17 cellular contexts compared by ENCODE assay signal in genomic region chr9:89771205-89771604, GRCh38.
DNase-seq lines count a peak whose midpoint lies in the region; ATAC-seq, FAIRE-seq and TF ChIP-seq lines count a peak whose summit lies in the region.
"Had no signal": no experiment of that assay in that cellular context is flagged by ENCODE, and none has a peak within 500 bp of the region (broad histone marks: within the 10 kb centered on the region; RNA-seq: fewer than 3 reads in every experiment).

No MANE protein-coding gene starts in this region.

- no peak overlapping the region for H2BK12ac ChIP-seq in neuronal stem cell (ENCODE audit: low read length)

- FAIRE-seq in GM19239 (lab: Jason Lieb, UNC): peak; percentile 4
- FAIRE-seq: A204.1, D721Med, H54 had no signal

- H3K18ac ChIP-seq in neuronal stem cell (ENCODE audit: low read length): no peak overlapping the region

- POLR2A ChIA-PET in activated naive CD8-positive, alpha-beta T cell treated with anti-CD3 and anti-CD28 coated beads, Interleukin-2, amount 10 ng/mL, durations not matched to agents 7 days and 5 days (lab: Charles Lee): no interaction called here

- DNase-seq in activated naive CD8-positive, alpha-beta T cell treated with anti-CD3 and anti-CD28 coated beads, Interleukin-2, amount 10 ng/mL, durations not matched to agents 7 days and 5 days: no peak
- DNase-seq in activated naive CD8-positive, alpha-beta T cell treated with anti-CD3 and anti-CD28 coated beads for 36 hours: no peak
- DNase-seq in GM19239 (ENCODE audit: insufficient read length, low spot score) (no peak), neuronal stem cell (ENCODE audit: low spot score) (no peak), upper lobe of left lung (no peak), GM13977 (ENCODE audit: low spot score) (no peak)
- DNase-seq: CD8-positive, alpha-beta T cell; DMS53; GF-D8 had no signal

- H3K27me3 Mint-ChIP-seq in activated naive CD8-positive, alpha-beta T cell treated with anti-CD3 and anti-CD28 coated beads, Interleukin-2, amount 10 ng/mL, durations not matched to agents 7 days and 5 days: peaks cover 6% of the 10 kb centered on the region
- peaks cover 4% of the 10 kb centered on the region for H3K27me3 Mint-ChIP-seq in activated naive CD8-positive, alpha-beta T cell treated with anti-CD3 and anti-CD28 coated beads for 36 hours
- H3K27me3 Mint-ChIP-seq: B cell had no signal

- in situ Hi-C loops in GM13977 (cut with MboI; ENCODE audit: low pct_unique_long_range_greater_than_20kb, low sequenced_read_pairs, unreplicated experiment): no loop called here

- H4K20me1 ChIP-seq in BLaER1: no peaks in the 10 kb centered on the region

- no peak for ATAC-seq in activated naive CD8-positive, alpha-beta T cell treated with anti-CD3 and anti-CD28 coated beads, Interleukin-2, amount 10 ng/mL, durations not matched to agents 7 days and 5 days (ENCODE audit: low read depth)
- no peak for ATAC-seq in upper lobe of left lung (ENCODE audit: low FRiP score in 2 of 2)
- ATAC-seq in HG02970 (IDR thresholded peaks at IDR 0.05; ENCODE audit: low FRiP score, unreplicated experiment): no peak
- ATAC-seq: CD8-positive, alpha-beta T cell had no signal

- no peak overlapping the region for H2AFZ ChIP-seq in neuronal stem cell (ENCODE audit: low read length)

- no peak overlapping the region for H3K27ac ChIP-seq in BLaER1
- no peak overlapping the region for H3K27ac ChIP-seq in neuronal stem cell (replicated peaks; ENCODE audit: low read length)
- H3K27ac ChIP-seq in upper lobe of left lung: no peak overlapping the region

- H3K4me3 ChIP-seq in BLaER1 (no peak overlapping the region), neuronal stem cell (ENCODE audit: low read length in 2 of 2) (no peak overlapping the region), upper lobe of left lung (no peak overlapping the region)

- H3K9me3 Mint-ChIP-seq in activated naive CD8-positive, alpha-beta T cell treated with anti-CD3 and anti-CD28 coated beads, Interleukin-2, amount 10 ng/mL, durations not matched to agents 7 days and 5 days: peaks cover 2% of the 10 kb centered on the region
- no peaks in the 10 kb centered on the region for H3K9me3 Mint-ChIP-seq in activated naive CD8-positive, alpha-beta T cell treated with anti-CD3 and anti-CD28 coated beads for 36 hours
- H3K9me3 Mint-ChIP-seq: CD8-positive, alpha-beta T cell; IgD-negative memory B cell had no signal

- H3K4me1 ChIP-seq in BLaER1: peaks cover 24% of the 10 kb centered on the region
- H3K4me1 ChIP-seq in neuronal stem cell (ENCODE audit: control insufficient read depth in 2 of 2, insufficient read depth in 1 of 2, low read depth in 1 of 2, low read length in 2 of 2): no peaks in the 10 kb centered on the region
- H3K4me1 ChIP-seq in upper lobe of left lung: peaks cover 0 to 6% (median 0%) of the 10 kb centered on the region in 4 donors

- H3K4me1 Mint-ChIP-seq in activated naive CD8-positive, alpha-beta T cell treated with anti-CD3 and anti-CD28 coated beads, Interleukin-2, amount 10 ng/mL, durations not matched to agents 7 days and 5 days: peaks cover 5% of the 10 kb centered on the region
- peaks cover 5% of the 10 kb centered on the region for H3K4me1 Mint-ChIP-seq in activated naive CD8-positive, alpha-beta T cell treated with anti-CD3 and anti-CD28 coated beads for 36 hours

- TF ChIP-seq POLR2A in upper lobe of left lung (IDR thresholded peaks at IDR 0.05): no peak

- no peaks in the 10 kb centered on the region for H3K36me3 Mint-ChIP-seq in activated naive CD8-positive, alpha-beta T cell treated with anti-CD3 and anti-CD28 coated beads, Interleukin-2, amount 10 ng/mL, durations not matched to agents 7 days and 5 days
- no peaks in the 10 kb centered on the region for H3K36me3 Mint-ChIP-seq in activated naive CD8-positive, alpha-beta T cell treated with anti-CD3 and anti-CD28 coated beads for 36 hours
- H3K36me3 Mint-ChIP-seq: CD14-positive monocyte; CD8-positive, alpha-beta T cell; IgD-negative memory B cell had no signal

- no peak overlapping the region for H3K14ac ChIP-seq in neuronal stem cell (ENCODE audit: low read length)

- no peak for TF ChIP-seq CTCF in upper lobe of left lung (IDR thresholded peaks at IDR 0.05)
- TF ChIP-seq CTCF in GM13977 (IDR thresholded peaks at IDR 0.05; ENCODE audit: extremely low read depth, insufficient read depth, missing control alignments): no peak

- H3K4ac ChIP-seq in neuronal stem cell (ENCODE audit: low read length): no peak overlapping the region

- no peak for TF ChIP-seq EP300 in upper lobe of left lung (IDR thresholded peaks at IDR 0.05)

- H3K79me1 ChIP-seq in neuronal stem cell (ENCODE audit: low read depth, low read length): no peaks in the 10 kb centered on the region

- peak overlapping the region; percentile 25 for H3K23ac ChIP-seq in neuronal stem cell (ENCODE audit: low read depth, low read length, poor library complexity)

- no peak overlapping the region for H2BK120ac ChIP-seq in neuronal stem cell (ENCODE audit: low read depth, low read length)

- no peak overlapping the region for H2BK15ac ChIP-seq in neuronal stem cell (ENCODE audit: low read length)

- H4K8ac ChIP-seq in neuronal stem cell (ENCODE audit: low read depth, low read length): no peak overlapping the region

- H2AK5ac ChIP-seq in neuronal stem cell (ENCODE audit: low read depth, low read length): no peak overlapping the region

- H2BK5ac ChIP-seq in neuronal stem cell (ENCODE audit: low read length): no peak overlapping the region

- H4K91ac ChIP-seq in neuronal stem cell (ENCODE audit: low read depth, low read length, poor library complexity): no peak overlapping the region

- H3K36me3 ChIP-seq in BLaER1 (no peaks in the 10 kb centered on the region), neuronal stem cell (replicated peaks in 1 of 2; ENCODE audit: control insufficient read depth in 2 of 2, insufficient read depth in 2 of 2, low read length in 2 of 2) (no peaks in the 10 kb centered on the region), upper lobe of left lung (no peaks in the 10 kb centered on the region)

- no peak overlapping the region for H3K4me3 Mint-ChIP-seq in activated naive CD8-positive, alpha-beta T cell treated with anti-CD3 and anti-CD28 coated beads, Interleukin-2, amount 10 ng/mL, durations not matched to agents 7 days and 5 days
- no peak overlapping the region for H3K4me3 Mint-ChIP-seq in activated naive CD8-positive, alpha-beta T cell treated with anti-CD3 and anti-CD28 coated beads for 36 hours
- H3K4me3 Mint-ChIP-seq: B cell; CD14-positive monocyte; CD8-positive, alpha-beta T cell had no signal

- H3K27me3 ChIP-seq in BLaER1: no peaks in the 10 kb centered on the region
- H3K27me3 ChIP-seq in neuronal stem cell (ENCODE audit: control insufficient read depth in 3 of 3, insufficient read depth in 3 of 3, low read depth in 1 of 3, low read length in 3 of 3): peaks cover 0 to 15% (median 0%) of the 10 kb centered on the region in 3 experiments
- H3K27me3 ChIP-seq in upper lobe of left lung: no peaks in the 10 kb centered on the region

- H3K4me2 ChIP-seq in BLaER1 (0 out of 2 replicates have a peak overlapping the region, but pooled peaks have one; percentile 50), neuronal stem cell (ENCODE audit: insufficient read depth, low read length, poor library complexity, severe bottlenecking) (no peak overlapping the region)

- H3K9ac ChIP-seq in BLaER1 (no peak overlapping the region), neuronal stem cell (ENCODE audit: low read depth, low read length, poor library complexity) (no peak overlapping the region)

- peak overlapping the region; percentile 30 for H3K27ac Mint-ChIP-seq in activated naive CD8-positive, alpha-beta T cell treated with anti-CD3 and anti-CD28 coated beads, Interleukin-2, amount 10 ng/mL, durations not matched to agents 7 days and 5 days
- H3K27ac Mint-ChIP-seq in activated naive CD8-positive, alpha-beta T cell treated with anti-CD3 and anti-CD28 coated beads for 36 hours: no peak overlapping the region
- H3K27ac Mint-ChIP-seq: B cell; CD8-positive, alpha-beta T cell had no signal

- no CpG with 5 or more reads among the region's 4 CpGs for WGBS in neuronal stem cell (ENCODE audit: extremely low coverage in 2 of 2, insufficient read length in 2 of 2, insufficient replicate concordance in 1 of 2), 2 donors
- 75 to 80% methylated on average over 4 of the region's 4 CpGs for WGBS in upper lobe of left lung, 2 donors

- H3K9me3 ChIP-seq in BLaER1 (no peaks in the 10 kb centered on the region), neuronal stem cell (replicated peaks in 1 of 2; ENCODE audit: control insufficient read depth in 2 of 2, insufficient read depth in 1 of 2, low read depth in 1 of 2, low read length in 2 of 2) (no peaks in the 10 kb centered on the region), upper lobe of left lung (no peaks in the 10 kb centered on the region)
